17 cellular contexts compared by ENCODE assay signal in genomic region chr5:149221326-149221725, GRCh38. TPM values are rescaled to one million over a fixed set of nuclear protein-coding genes. Genes with fewer than 3 reads are reported as not detected.
DNase-seq lines count a peak whose midpoint lies in the region; ATAC-seq, FAIRE-seq and TF ChIP-seq lines count a peak whose summit lies in the region.
"Had no signal": no experiment of that assay in that cellular context is flagged by ENCODE, and none has a peak within 500 bp of the region (broad histone marks: within the 10 kb centered on the region; RNA-seq: fewer than 3 reads in every experiment).

No MANE protein-coding gene starts in this region.

- H3K27ac ChIP-seq in ACC112 (ENCODE audit: low read depth, low read length) (peak overlapping the region; percentile 63), HepG2 (ENCODE audit: extremely low read length, insufficient read depth, low read length) (peak overlapping the region; percentile 51), small intestine (ENCODE audit: low read depth in 1 of 2, low read length in 1 of 2) (peak overlapping the region in 1 of 2 donors; percentile 1)
- no peak overlapping the region for H3K27ac ChIP-seq in CD8-positive, alpha-beta memory T cell (ENCODE audit: low read depth, low read length)
- H3K27ac ChIP-seq: BLaER1 treated with 17β-estradiol and CSF1 and Interleukin-3, amounts not matched to agents 10 nM and 100 nM had no signal

- no peaks in the 10 kb centered on the region for H3K36me3 Mint-ChIP-seq in CD8-positive, alpha-beta memory T cell

- in situ Hi-C loops in HepG2 (cut with HindIII; ENCODE audit: extremely low pct_ligation_motif_present, low pct_unique_long_range_greater_than_20kb), result no loop called here

- H3K36me3 ChIP-seq in ACC112 (ENCODE audit: insufficient read depth, low read length) (peaks cover 35% of the 10 kb centered on the region; the same call in 1 of the 2 replicates), HepG2 (replicated peaks in 1 of 2; ENCODE audit: control insufficient read depth in 1 of 2, insufficient read depth in 2 of 2, low read length in 2 of 2) (no peaks in the 10 kb centered on the region), small intestine (ENCODE audit: control insufficient read depth in 2 of 2, insufficient read depth in 2 of 2, low read length in 2 of 2) (no peaks in the 10 kb centered on the region)
- no peaks in the 10 kb centered on the region for H3K36me3 ChIP-seq in CD8-positive, alpha-beta memory T cell (ENCODE audit: insufficient read depth, low read length)
- H3K36me3 ChIP-seq: BLaER1 treated with 17β-estradiol and CSF1 and Interleukin-3, amounts not matched to agents 10 nM and 100 nM had no signal

- POLR2A ChIA-PET in HepG2 (lab: Yijun Ruan, JAX), result interaction anchor here (1.0 to 1.3 kb wide), 2 partner anchors 48 to 78 kb away, joined by 3 to 15 read pairs; no protein-coding TSS in a partner anchor
- POLR2A ChIA-PET in CD8-positive, alpha-beta memory T cell (lab: Charles Lee), result no interaction called here

- ATAC-seq in HepG2 (peak; percentile 59), HG03378 (IDR thresholded peaks at IDR 0.05; ENCODE audit: unreplicated experiment) (no peak), HG03442 (IDR thresholded peaks at IDR 0.05; ENCODE audit: unreplicated experiment) (no peak)
- ATAC-seq: activated CD4-positive, CD25-positive, alpha-beta regulatory T cell treated with anti-CD3 and anti-CD28 coated beads, Interleukin-2, amount 50 U/mL, for 24 hours had no signal

- no peak for TF ChIP-seq POLR2A in HepG2 (IDR thresholded peaks at IDR 0.05; ENCODE audit: insufficient read depth in 1 of 2, low read depth in 2 of 2, low read length in 2 of 2)

- H3K4me2 ChIP-seq in HepG2 (ENCODE audit: low read depth, low read length), result peak overlapping the region; percentile 66
- H3K4me2 ChIP-seq: BLaER1 treated with 17β-estradiol and CSF1 and Interleukin-3, amounts not matched to agents 10 nM and 100 nM had no signal

- TF ChIP-seq RAD21 in HepG2 (CRISPR knock-in tag; IDR thresholded peaks at IDR 0.05), result no peak

- no peak for TF ChIP-seq CTCF in HepG2 (CRISPR knock-in tag; IDR thresholded peaks at IDR 0.05)

- H2AFZ ChIP-seq in ACC112 (ENCODE audit: low read length, unreplicated experiment) (no peak overlapping the region), HepG2 (ENCODE audit: low read length) (no peak overlapping the region)

- FAIRE-seq in HepG2 (lab: Jason Lieb, UNC) (no peak), small intestine (lab: Jason Lieb, UNC) (no peak)
- FAIRE-seq: colon had no signal

- no peaks in the 10 kb centered on the region for H3K4me1 Mint-ChIP-seq in CD8-positive, alpha-beta memory T cell

- WGBS in HepG2 (ENCODE audit: low lambda C conversion rate), result 8% methylated on average over 1 of the region's 1 CpG
- WGBS in small intestine, 3 donors, result 20 to 27% (median 25%) methylated on average over 1 of the region's 1 CpG

- H3K4me1 ChIP-seq in ACC112 (ENCODE audit: control insufficient read depth, insufficient read depth, low read length, unreplicated experiment), result peaks cover 23% of the 10 kb centered on the region
- H3K4me1 ChIP-seq in HepG2 (ENCODE audit: insufficient read depth, low read length), result peaks cover 30% of the 10 kb centered on the region
- no peaks in the 10 kb centered on the region for H3K4me1 ChIP-seq in small intestine (ENCODE audit: control insufficient read depth in 2 of 2, insufficient read depth in 1 of 2, low read depth in 1 of 2, low read length in 1 of 2)
- no peaks in the 10 kb centered on the region for H3K4me1 ChIP-seq in CD8-positive, alpha-beta memory T cell (ENCODE audit: insufficient read depth, low read length)

- peak; percentile 56 for DNase-seq in GM04503 (ENCODE audit: low read depth)
- peak; percentile 62 for DNase-seq in cerebellum (ENCODE audit: low spot score)
- DNase-seq in HepG2 (ENCODE audit: low spot score), result peak; percentile 18
- no peak for DNase-seq in small intestine
- DNase-seq in CD8-positive, alpha-beta memory T cell, result no peak
- DNase-seq: activated CD8-positive, alpha-beta memory T cell treated with anti-CD3 and anti-CD28 coated beads, Interleukin-2, amount 50 U/mL, for 4 hours; activated naive CD4-positive, alpha-beta T cell treated with anti-CD3 and anti-CD28 coated beads for 36 hours; erythroblast; midbrain; nucleus accumbens had no signal

- no peaks in the 10 kb centered on the region for H3K27me3 ChIP-seq in ACC112 (ENCODE audit: insufficient read depth, low read length)
- H3K27me3 ChIP-seq in HepG2 (ENCODE audit: control insufficient read depth in 1 of 2, insufficient read depth in 2 of 2, low read length in 2 of 2), result no peaks in the 10 kb centered on the region
- no peaks in the 10 kb centered on the region for H3K27me3 ChIP-seq in small intestine (ENCODE audit: control insufficient read depth in 2 of 2, insufficient read depth in 2 of 2, low read length in 2 of 2)
- no peaks in the 10 kb centered on the region for H3K27me3 ChIP-seq in CD8-positive, alpha-beta memory T cell (ENCODE audit: insufficient read depth, low read length, poor library complexity, severe bottlenecking)
- H3K27me3 ChIP-seq: BLaER1 treated with 17β-estradiol and CSF1 and Interleukin-3, amounts not matched to agents 10 nM and 100 nM had no signal

- H3K9me3 ChIP-seq in HepG2 (ENCODE audit: low read length) (no peaks in the 10 kb centered on the region), small intestine (ENCODE audit: control insufficient read depth, low read depth) (no peaks in the 10 kb centered on the region)
- H3K9me3 ChIP-seq in CD8-positive, alpha-beta memory T cell (ENCODE audit: low read length), result no peaks in the 10 kb centered on the region
- H3K9me3 ChIP-seq: BLaER1 treated with 17β-estradiol and CSF1 and Interleukin-3, amounts not matched to agents 10 nM and 100 nM had no signal

- H3K79me2 ChIP-seq in ACC112 (ENCODE audit: control insufficient read depth, insufficient read depth, low read length, unreplicated experiment) (peaks cover 8% of the 10 kb centered on the region), HepG2 (ENCODE audit: insufficient read depth, low read length) (no peaks in the 10 kb centered on the region)

- TF ChIP-seq EP300 in HepG2 (IDR thresholded peaks at IDR 0.05; ENCODE audit: low read depth in 2 of 2, low read length in 2 of 2) (no peak), HepG2 (CRISPR knock-in tag; IDR thresholded peaks at IDR 0.05; ENCODE audit: borderline replicate concordance) (no peak)

- no peak overlapping the region for H3K4me3 Mint-ChIP-seq in CD8-positive, alpha-beta memory T cell
- H3K4me3 Mint-ChIP-seq: activated naive CD4-positive, alpha-beta T cell treated with anti-CD3 and anti-CD28 coated beads for 36 hours; T-helper 1 cell treated with Interleukin-12 subunit alpha and Interleukin-12 subunit beta and Interleukin-4 antibody, amounts not matched to agents 30 μg/mL and 1 μg/mL, for 36 hours had no signal

- peak overlapping the region in 1 of 8 donors; percentile 23 for H3K27ac Mint-ChIP-seq in CD8-positive, alpha-beta memory T cell
- H3K27ac Mint-ChIP-seq: activated naive CD4-positive, alpha-beta T cell treated with anti-CD3 and anti-CD28 coated beads for 36 hours; T-helper 1 cell treated with Interleukin-12 subunit alpha and Interleukin-12 subunit beta and Interleukin-4 antibody, amounts not matched to agents 30 μg/mL and 1 μg/mL, for 36 hours had no signal

- no peak overlapping the region for H3K4me3 ChIP-seq in ACC112 (ENCODE audit: low read depth, low read length)
- no peak overlapping the region; a peak in 1 of 6 replicates for H3K4me3 ChIP-seq in HepG2 (replicated peaks in 1 of 3; ENCODE audit: insufficient read depth in 1 of 3, low read depth in 2 of 3, low read length in 3 of 3)
- H3K4me3 ChIP-seq in small intestine (ENCODE audit: low read depth in 1 of 2, low read length in 2 of 2), result no peak overlapping the region
- H3K4me3 ChIP-seq in CD8-positive, alpha-beta memory T cell (ENCODE audit: low read length), result no peak overlapping the region
- H3K4me3 ChIP-seq: BLaER1 treated with 17β-estradiol and CSF1 and Interleukin-3, amounts not matched to agents 10 nM and 100 nM had no signal

- no peaks in the 10 kb centered on the region for H3K9me3 Mint-ChIP-seq in CD8-positive, alpha-beta memory T cell
- H3K9me3 Mint-ChIP-seq: activated naive CD4-positive, alpha-beta T cell treated with anti-CD3 and anti-CD28 coated beads for 36 hours; T-helper 1 cell treated with Interleukin-12 subunit alpha and Interleukin-12 subunit beta and Interleukin-4 antibody, amounts not matched to agents 30 μg/mL and 1 μg/mL, for 36 hours had no signal

- no peaks in the 10 kb centered on the region for H4K20me1 ChIP-seq in HepG2 (ENCODE audit: insufficient read depth, low read length)
- H4K20me1 ChIP-seq: BLaER1 treated with 17β-estradiol and CSF1 and Interleukin-3, amounts not matched to agents 10 nM and 100 nM had no signal

- peaks cover 4 to 8% of the 10 kb centered on the region in 2 donors for H3K27me3 Mint-ChIP-seq in CD8-positive, alpha-beta memory T cell

- BruUV-seq in HepG2 (replicated peaks; lab: Mats Ljungman, UMichigan), result TSS peak; percentile 62

- H3K9ac ChIP-seq in HepG2 (ENCODE audit: insufficient read depth, low read depth, low read length), result peak overlapping the region; percentile 30
- H3K9ac ChIP-seq: BLaER1 treated with 17β-estradiol and CSF1 and Interleukin-3, amounts not matched to agents 10 nM and 100 nM had no signal

- CTCF ChIA-PET in HepG2 (lab: Yijun Ruan, JAX; ENCODE audit: low intra/inter-chr PET ratio, low total read pairs), result interaction anchor here (1.0 kb wide), 1 partner anchor 8 kb away, joined by 3 read pairs; no protein-coding TSS in a partner anchor
- CTCF ChIA-PET in CD8-positive, alpha-beta memory T cell (lab: Charles Lee), result no interaction called here

- intact Hi-C loops in HepG2 (cut with micrococcal nuclease; ENCODE audit: unreplicated experiment), result loop anchor here (2.0 to 10.0 kb wide), 2 partner anchors 47 to 157 kb away; partner anchors contain the start of gene SH3TC2

RNA-seq across cellular contexts. Expression of gene AFAP1L1, which starts 50.3 kb away (rescaled TPM):
- total RNA-seq in cerebellum (6.1 TPM), HepG2 (2016; rRNA removed; fragmentation: Illumina TruSeq; extraction: Trizol) (0.38 and 0.66 TPM in 2 replicates)
- not detected in 2 replicates for total RNA-seq in HepG2 (2016; cell fraction: cytosol; rRNA removed; fragmentation: Illumina TruSeq; extraction: Trizol; ENCODE audit: low read depth)
- 0.41 and 0.86 TPM in 2 replicates for total RNA-seq in HepG2 (2016; cell fraction: insoluble cytoplasmic fraction; rRNA removed; fragmentation: Illumina TruSeq; extraction: Trizol)
- total RNA-seq in HepG2 (2016; cell fraction: membrane; rRNA removed; fragmentation: Illumina TruSeq; extraction: Trizol), result 0.22 and 0.34 TPM in 2 replicates
- 0.25 and 0.40 TPM in 2 replicates for total RNA-seq in HepG2 (2016; cell fraction: nucleus; rRNA removed; fragmentation: Illumina TruSeq; extraction: Trizol)
- polyA plus RNA-seq in HepG2 (2011; rRNA removed) (0.67 and 1.0 TPM in 2 replicates), small intestine (1 to 10 TPM in 2 of 3 donors, not detected in 1; 1.6 to 8.5 TPM)
- polyA plus RNA-seq in HepG2 (2011; cell fraction: cytosol; rRNA removed), result 0.63 and 0.81 TPM in 2 replicates
- 0.59 and 0.85 TPM in 2 replicates for polyA plus RNA-seq in HepG2 (2011; cell fraction: nucleus; rRNA removed)
- 1.0 and 1.6 TPM in 2 replicates for polyA plus RNA-seq in HepG2 (2012)
- 0.14 and 0.25 TPM in 2 replicates for polyA plus RNA-seq in HepG2 (2016; cell fraction: cytosol; fragmentation: Illumina TruSeq; extraction: Trizol; ENCODE audit: low read depth)
- polyA plus RNA-seq in HepG2 (2016; cell fraction: insoluble cytoplasmic fraction; fragmentation: Illumina TruSeq; extraction: Trizol; ENCODE audit: low read depth), result 0.37 and 0.84 TPM in 2 replicates
- 0.24 and 0.26 TPM in 2 replicates for polyA plus RNA-seq in HepG2 (2016; cell fraction: membrane; fragmentation: Illumina TruSeq; extraction: Trizol; ENCODE audit: low read depth)
- polyA plus RNA-seq in HepG2 (2016; cell fraction: nucleus; fragmentation: Illumina TruSeq; extraction: Trizol; ENCODE audit: insufficient read depth, low read depth), result 0.23 and 0.61 TPM in 2 replicates
- 1.3 and 2.6 TPM in 2 replicates for polyA minus RNA-seq in HepG2 (2011; rRNA and poly(A)+ RNA removed; ENCODE audit: low replicate concordance)
- polyA minus RNA-seq in HepG2 (2011; cell fraction: cytosol; rRNA and poly(A)+ RNA removed), result 0.18 and 0.49 TPM in 2 replicates
- 0.50 and 0.90 TPM in 2 replicates for polyA minus RNA-seq in HepG2 (2011; cell fraction: nucleus; rRNA and poly(A)+ RNA removed)
- under 1 TPM in 1 of 2 experiments, not detected in 1; 0.18 TPM for total RNA-seq in CD8-positive, alpha-beta memory T cell
- polyA plus RNA-seq in CD8-positive, alpha-beta memory T cell, result not detected

Comparison
In these comparisons a context has a peak if more than half of its experiments do, and no peak if none do; other contexts are left out.
1. DNase-seq: peak in GM04503 (single experiment), cerebellum (single experiment) and HepG2 (single experiment); none in small intestine (single experiment) and CD8-positive, alpha-beta memory T cell (0 of 5).